Comparison of ENCODE assay signal across 8 cellular contexts in the genomic region with DNA sequence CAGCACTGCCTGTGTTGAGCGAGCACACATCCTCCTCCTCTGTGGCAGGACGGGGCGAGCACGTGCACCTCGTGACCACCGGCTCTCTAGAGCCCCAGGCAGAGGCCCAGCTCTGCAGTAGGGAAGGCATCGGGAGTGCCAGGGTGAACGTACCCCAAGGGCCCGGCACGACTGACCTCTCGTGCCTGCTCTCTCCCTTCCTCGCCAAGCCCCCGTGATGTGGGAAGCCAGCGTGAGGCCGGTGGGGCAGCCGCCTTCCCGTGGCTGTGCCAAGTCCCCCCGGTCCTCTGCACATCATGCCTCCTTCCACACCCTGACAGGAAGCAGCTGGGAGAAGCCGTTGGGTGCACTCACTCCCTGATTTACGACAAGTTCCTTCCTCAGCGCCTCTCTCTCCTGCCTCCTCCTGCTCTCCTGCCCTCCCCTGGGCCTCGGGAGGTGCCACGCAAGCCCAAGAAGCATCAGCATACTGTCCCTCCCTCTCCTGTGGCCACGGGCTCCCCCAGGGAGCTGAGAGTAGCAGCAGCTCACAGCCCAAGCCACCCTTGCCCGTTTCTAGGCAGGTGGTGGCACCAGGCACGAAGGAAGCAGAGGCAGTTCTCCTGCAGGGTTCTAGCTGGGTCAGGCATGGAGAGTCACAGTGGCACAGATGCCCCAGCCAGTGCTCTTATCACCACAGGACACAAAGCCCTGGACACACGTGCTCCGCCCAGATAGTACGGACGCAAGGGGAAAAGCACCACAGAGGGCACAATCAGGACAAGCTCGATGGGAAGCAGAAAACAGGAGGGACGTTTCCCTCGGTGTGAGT. TPM values are rescaled to one million over a fixed set of nuclear protein-coding genes. Genes with fewer than 3 reads are reported as not detected.
DNase-seq lines count a peak whose midpoint lies in the region; ATAC-seq and TF ChIP-seq lines count a peak whose summit lies in the region.

No MANE protein-coding gene starts in this region.

- TF ChIP-seq CTCF in brain (conservative IDR thresholded peaks at IDR 0.05) (no peak), HFFc6 (IDR thresholded peaks at IDR 0.05) (no peak), thyroid gland (IDR thresholded peaks at IDR 0.05) (no peak)

- DNase-seq in LHCN-M2 (ENCODE audit: low read depth) (peak; percentile 30), myocyte (ENCODE audit: low read depth) (peak; percentile 55), HFFc6 (no peak), thyroid gland (no peak), kidney glomerular epithelial cell (lab: John Stamatoyannopoulos, UW) (no peak)

- H3K27ac Mint-ChIP-seq in brain (peak overlapping the region in 4 of 5 experiments; percentile 88 to 92 (median 90)), HFFc6 (no peak overlapping the region; the same call in 1 of the 2 replicates)

- peak overlapping the region; percentile 56 to 90 (median 79) for H3K9ac ChIP-seq in BLaER1 treated with 17β-estradiol and CSF1 and Interleukin-3, amounts not matched to agents 10 nM and 100 nM

- H3K4me3 ChIP-seq in BLaER1 treated with 17β-estradiol and CSF1 and Interleukin-3, amounts not matched to agents 10 nM and 100 nM: peak overlapping the region; percentile 3 to 57 (median 50); a peak in 17 of 20 replicates
- H3K4me3 ChIP-seq in thyroid gland (replicated peaks in 1 of 3): no peak overlapping the region

- peaks cover 0 to 13% (median 0%) of the 10 kb centered on the region in 11 experiments; a peak in 2 of 22 replicates for H3K27me3 ChIP-seq in BLaER1 treated with 17β-estradiol and CSF1 and Interleukin-3, amounts not matched to agents 10 nM and 100 nM
- H3K27me3 ChIP-seq in thyroid gland: no peaks in the 10 kb centered on the region

- peak overlapping the region; percentile 83 to 98 (median 94) for H3K4me2 ChIP-seq in BLaER1 treated with 17β-estradiol and CSF1 and Interleukin-3, amounts not matched to agents 10 nM and 100 nM

- H4K20me1 ChIP-seq in BLaER1 treated with 17β-estradiol and CSF1 and Interleukin-3, amounts not matched to agents 10 nM and 100 nM: peaks cover 0 to 42% (median 0%) of the 10 kb centered on the region in 11 experiments; a peak in 7 of 22 replicates

- H3K27ac ChIP-seq in BLaER1 treated with 17β-estradiol and CSF1 and Interleukin-3, amounts not matched to agents 10 nM and 100 nM: peak overlapping the region; percentile 60 to 98 (median 93)
- no peak overlapping the region for H3K27ac ChIP-seq in thyroid gland

- ATAC-seq in GM19324 (IDR thresholded peaks at IDR 0.05; ENCODE audit: low FRiP score, unreplicated experiment): no peak

- H3K4me3 Mint-ChIP-seq in brain (no peak overlapping the region), HFFc6 (no peak overlapping the region)

- H3K36me3 ChIP-seq in BLaER1 treated with 17β-estradiol and CSF1 and Interleukin-3, amounts not matched to agents 10 nM and 100 nM: peaks cover 16 to 40% (median 24%) of the 10 kb centered on the region in 11 experiments
- peaks cover 3 to 4% of the 10 kb centered on the region in 2 donors for H3K36me3 ChIP-seq in thyroid gland

- peaks cover 65% of the 10 kb centered on the region for H3K4me1 Mint-ChIP-seq in brain
- H3K4me1 Mint-ChIP-seq in HFFc6 (ENCODE audit: low read depth): peaks cover 26% of the 10 kb centered on the region

- intact Hi-C loops in thyroid gland (cut with DNase I): no loop called here

- TF ChIP-seq POLR2A in thyroid gland (IDR thresholded peaks at IDR 0.05): no peak

- H3K9me3 ChIP-seq in BLaER1 treated with 17β-estradiol and CSF1 and Interleukin-3, amounts not matched to agents 10 nM and 100 nM (replicated peaks in 1 of 11): peaks cover 0 to 14% (median 5%) of the 10 kb centered on the region in 11 experiments; a peak in 16 of 22 replicates
- H3K9me3 ChIP-seq in thyroid gland: no peaks in the 10 kb centered on the region

- H3K36me3 Mint-ChIP-seq in brain (peaks cover 68% of the 10 kb centered on the region), HFFc6 (ENCODE audit: low read depth) (peaks cover 51% of the 10 kb centered on the region)

- H3K27me3 Mint-ChIP-seq in brain (no peaks in the 10 kb centered on the region), HFFc6 (ENCODE audit: insufficient read depth) (peaks cover 3% of the 10 kb centered on the region)

- WGBS in thyroid gland, 2 donors: 87% methylated on average over 22 to 32 of the region's 33 CpGs

- peaks cover 76 to 100% (median 100%) of the 10 kb centered on the region in 10 experiments for H3K4me1 ChIP-seq in BLaER1 treated with 17β-estradiol and CSF1 and Interleukin-3, amounts not matched to agents 10 nM and 100 nM
- H3K4me1 ChIP-seq in thyroid gland: no peaks in the 10 kb centered on the region

- H3K9me3 Mint-ChIP-seq in brain (peaks cover 0 to 3% (median 0%) of the 10 kb centered on the region in 5 experiments), HFFc6 (0 out of 2 replicates have a peak, but pooled peaks cover 4% of the 10 kb centered on the region)

RNA-seq across cellular contexts. Expression of gene AMZ1, which starts 47.0 kb away (rescaled TPM):
- total RNA-seq in LHCN-M2 (2014; rRNA removed) (not detected in 2 replicates), myocyte (0.11 TPM in 1 of 2 replicates, not detected in the other), thyroid gland (1 to 10 TPM in 1 of 4 donors, under 1 TPM in 1, not detected in 2; 0.29 to 1.2 TPM)
- 0.34 TPM for polyA plus RNA-seq in LHCN-M2 (2012)
- polyA plus RNA-seq in brain (ENCODE audit: insufficient read depth, low read depth, low replicate concordance): 2.4 TPM
- polyA plus RNA-seq in myocyte (2012): 2.3 TPM
- total RNA-seq in HFFc6 (2021; fragmentation: NEBNext Ultra II Directional; extraction: Animal tissue kit (Norgen Biotek cat#: 25700)): 10 to 100 TPM in 2 of 6 experiments, 1 to 10 TPM in 4; 6.2 to 11.3 (median 7.8) TPM

Comparison
In these comparisons a context has a peak if more than half of its experiments do, and no peak if none do; other contexts are left out.
1. H3K27ac ChIP-seq: peak in BLaER1 treated with 17β-estradiol and CSF1 and Interleukin-3, amounts not matched to agents 10 nM and 100 nM (11 of 11); none in thyroid gland (0 of 3).
2. H3K4me3 ChIP-seq: peak in BLaER1 treated with 17β-estradiol and CSF1 and Interleukin-3, amounts not matched to agents 10 nM and 100 nM (10 of 10); none in thyroid gland (0 of 3).
3. DNase-seq: peak in LHCN-M2 (single experiment) and myocyte (single experiment); none in HFFc6 (single experiment), thyroid gland (0 of 2) and kidney glomerular epithelial cell (single experiment).